In the genomic region with DNA sequence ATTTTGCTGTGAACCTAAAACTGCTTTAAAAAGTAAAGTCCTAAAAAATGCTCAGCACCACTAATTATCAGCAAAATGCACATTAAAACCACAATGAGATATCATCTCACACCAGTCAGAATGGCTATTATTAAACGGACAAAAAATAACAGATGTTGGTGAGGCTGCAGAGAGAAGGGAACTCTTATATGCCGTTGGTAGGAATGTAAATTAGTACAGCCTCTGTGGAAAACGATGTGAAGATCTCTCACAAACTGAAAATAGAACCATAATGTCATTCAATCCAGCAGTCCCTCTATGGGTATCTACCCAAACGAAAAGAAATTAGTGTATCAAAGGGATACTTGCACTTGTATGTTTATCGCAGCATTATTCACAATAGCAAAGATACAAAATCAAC, we compare ENCODE assay signal across 18 cellular contexts. TPM values are rescaled to one million over a fixed set of nuclear protein-coding genes. Genes with fewer than 3 reads are reported as not detected.
DNase-seq lines count a peak whose midpoint lies in the region; ATAC-seq and TF ChIP-seq lines count a peak whose summit lies in the region.
"Had no signal": no experiment of that assay in that cellular context is flagged by ENCODE, and none has a peak within 500 bp of the region (broad histone marks: within the 10 kb centered on the region; RNA-seq: fewer than 3 reads in every experiment).

No MANE protein-coding gene starts in this region.

- no peaks in the 10 kb centered on the region for H4K20me1 ChIP-seq in Loucy (ENCODE audit: insufficient read depth, low read length, poor library complexity, severe bottlenecking)

- no peak overlapping the region for H3K27ac ChIP-seq in upper lobe of left lung

- H3K4me1 ChIP-seq in Loucy (ENCODE audit: insufficient read depth, low read length, poor library complexity, severe bottlenecking), result peaks cover 23% of the 10 kb centered on the region
- H3K4me1 ChIP-seq in upper lobe of left lung, result peaks cover 0 to 5% (median 0%) of the 10 kb centered on the region in 4 donors

- no peaks in the 10 kb centered on the region for H3K9me3 Mint-ChIP-seq in activated naive CD8-positive, alpha-beta T cell (ENCODE audit: low read depth)
- H3K9me3 Mint-ChIP-seq in activated naive CD8-positive, alpha-beta T cell treated with anti-CD3 and anti-CD28 coated beads, Interleukin-2, amount 50 U/mL, for 24 hours, result no peaks in the 10 kb centered on the region
- no peaks in the 10 kb centered on the region for H3K9me3 Mint-ChIP-seq in effector memory CD8-positive, alpha-beta T cell
- H3K9me3 Mint-ChIP-seq in stimulated activated naive B cell treated with anti-CD40 and anti-IgM and Interleukin-4, amounts not matched to agents 10 μg/mL and 1 μg/mL and 100 μg/mL, for 72 hours, result no peaks in the 10 kb centered on the region
- H3K9me3 Mint-ChIP-seq: IgD-negative memory B cell had no signal

- no peak overlapping the region for H3K4me3 Mint-ChIP-seq in activated naive CD8-positive, alpha-beta T cell
- no peak overlapping the region for H3K4me3 Mint-ChIP-seq in activated naive CD8-positive, alpha-beta T cell treated with anti-CD3 and anti-CD28 coated beads, Interleukin-2, amount 50 U/mL, for 24 hours
- H3K4me3 Mint-ChIP-seq in effector memory CD8-positive, alpha-beta T cell, result peak overlapping the region; percentile 67 to 74
- no peak overlapping the region for H3K4me3 Mint-ChIP-seq in stimulated activated naive B cell treated with anti-CD40 and anti-IgM and Interleukin-4, amounts not matched to agents 10 μg/mL and 1 μg/mL and 100 μg/mL, for 72 hours

- H3F3A ChIP-seq in Loucy (ENCODE audit: low read depth), result no peaks in the 10 kb centered on the region

- no peaks in the 10 kb centered on the region for H3K27me3 ChIP-seq in Loucy (ENCODE audit: insufficient read depth, low read length, poor library complexity, severe bottlenecking)
- no peaks in the 10 kb centered on the region for H3K27me3 ChIP-seq in upper lobe of left lung

- no peak for DNase-seq in activated naive CD8-positive, alpha-beta T cell treated with anti-CD3 and anti-CD28 coated beads, Interleukin-2, amount 50 U/mL, for 24 hours
- no peak for DNase-seq in effector memory CD8-positive, alpha-beta T cell
- DNase-seq in stimulated activated naive B cell treated with anti-CD40 and anti-IgM and Interleukin-4, amounts not matched to agents 10 μg/mL and 1 μg/mL and 100 μg/mL, for 72 hours, result no peak
- DNase-seq in T-helper 9 cell, result no peak
- no peak for DNase-seq in upper lobe of left lung
- DNase-seq in NCI-H1092 (lab: John Stamatoyannopoulos, UW), result no peak
- DNase-seq: Calu3, DMS79, GOT3, NCI-H187 treated with DMSO at 0.1 percent for 48 hours, NCI-H345, NCI-H526, OCI-M1, RPMI8226, SIG-M5 had no signal

- H3K27ac Mint-ChIP-seq in activated naive CD8-positive, alpha-beta T cell, result peak overlapping the region; percentile 1
- no peak overlapping the region for H3K27ac Mint-ChIP-seq in activated naive CD8-positive, alpha-beta T cell treated with anti-CD3 and anti-CD28 coated beads, Interleukin-2, amount 50 U/mL, for 24 hours
- H3K27ac Mint-ChIP-seq in effector memory CD8-positive, alpha-beta T cell, result peak overlapping the region; percentile 44 to 93
- peak overlapping the region; percentile 14 for H3K27ac Mint-ChIP-seq in stimulated activated naive B cell treated with anti-CD40 and anti-IgM and Interleukin-4, amounts not matched to agents 10 μg/mL and 1 μg/mL and 100 μg/mL, for 72 hours
- H3K27ac Mint-ChIP-seq: IgD-negative memory B cell had no signal

- TF ChIP-seq EP300 in upper lobe of left lung (IDR thresholded peaks at IDR 0.05), result no peak

- H3K36me3 ChIP-seq in Loucy (ENCODE audit: insufficient read depth, low read length) (no peaks in the 10 kb centered on the region), upper lobe of left lung (no peaks in the 10 kb centered on the region)

- H3K4me3 ChIP-seq in Loucy (ENCODE audit: low read length, poor library complexity, severe bottlenecking), result peak overlapping the region; percentile 62
- H3K4me3 ChIP-seq in upper lobe of left lung, result no peak overlapping the region

- no peaks in the 10 kb centered on the region for H3K36me3 Mint-ChIP-seq in activated naive CD8-positive, alpha-beta T cell
- no peaks in the 10 kb centered on the region for H3K36me3 Mint-ChIP-seq in activated naive CD8-positive, alpha-beta T cell treated with anti-CD3 and anti-CD28 coated beads, Interleukin-2, amount 50 U/mL, for 24 hours (ENCODE audit: low read depth)
- peaks cover 4% of the 10 kb centered on the region for H3K36me3 Mint-ChIP-seq in effector memory CD8-positive, alpha-beta T cell (ENCODE audit: insufficient read depth)
- H3K36me3 Mint-ChIP-seq in stimulated activated naive B cell treated with anti-CD40 and anti-IgM and Interleukin-4, amounts not matched to agents 10 μg/mL and 1 μg/mL and 100 μg/mL, for 72 hours, result no peaks in the 10 kb centered on the region
- H3K36me3 Mint-ChIP-seq: IgD-negative memory B cell had no signal

- 48 to 51% methylated on average over 5 of the region's 5 CpGs for WGBS in upper lobe of left lung, 2 donors

- no peaks in the 10 kb centered on the region for H3K79me2 ChIP-seq in Loucy (ENCODE audit: insufficient read depth, low read length)

- no peak for ATAC-seq in activated naive CD8-positive, alpha-beta T cell treated with anti-CD3 and anti-CD28 coated beads, Interleukin-2, amount 50 U/mL, for 24 hours
- ATAC-seq in effector memory CD8-positive, alpha-beta T cell (replicated peaks), result no peak
- no peak for ATAC-seq in stimulated activated naive B cell treated with anti-CD40 and anti-IgM and Interleukin-4, amounts not matched to agents 10 μg/mL and 1 μg/mL and 100 μg/mL, for 72 hours (replicated peaks)
- ATAC-seq in upper lobe of left lung (ENCODE audit: low FRiP score in 2 of 2), result no peak

- peak overlapping the region; percentile 68 for H3K4me2 ChIP-seq in Loucy (ENCODE audit: low read depth, low read length, poor library complexity, severe bottlenecking)

- peak overlapping the region; percentile 46 for H3K9ac ChIP-seq in Loucy (ENCODE audit: low read depth, low read length, poor library complexity, severe bottlenecking)

- no peaks in the 10 kb centered on the region for H3K9me2 ChIP-seq in Loucy (replicated peaks; ENCODE audit: low read depth, low read length)

- H3K9me3 ChIP-seq in Loucy (ENCODE audit: insufficient read depth, low read depth, low read length) (no peaks in the 10 kb centered on the region), upper lobe of left lung (no peaks in the 10 kb centered on the region)

- peaks cover 51% of the 10 kb centered on the region for H3K4me1 Mint-ChIP-seq in activated naive CD8-positive, alpha-beta T cell (ENCODE audit: low read depth)
- H3K4me1 Mint-ChIP-seq in activated naive CD8-positive, alpha-beta T cell treated with anti-CD3 and anti-CD28 coated beads, Interleukin-2, amount 50 U/mL, for 24 hours, result peaks cover 31% of the 10 kb centered on the region
- peaks cover 20 to 24% of the 10 kb centered on the region in 2 donors for H3K4me1 Mint-ChIP-seq in effector memory CD8-positive, alpha-beta T cell (ENCODE audit: low read depth in 2 of 2)
- peaks cover 8 to 11% of the 10 kb centered on the region in 2 donors for H3K4me1 Mint-ChIP-seq in stimulated activated naive B cell treated with anti-CD40 and anti-IgM and Interleukin-4, amounts not matched to agents 10 μg/mL and 1 μg/mL and 100 μg/mL, for 72 hours

- TF ChIP-seq POLR2A in upper lobe of left lung (IDR thresholded peaks at IDR 0.05), result no peak

- no peak for TF ChIP-seq CTCF in Loucy (conservative IDR thresholded peaks at IDR 0.05; ENCODE audit: low read length)
- TF ChIP-seq CTCF in upper lobe of left lung (IDR thresholded peaks at IDR 0.05), result no peak

- no peaks in the 10 kb centered on the region for H3K27me3 Mint-ChIP-seq in activated naive CD8-positive, alpha-beta T cell
- no peaks in the 10 kb centered on the region for H3K27me3 Mint-ChIP-seq in activated naive CD8-positive, alpha-beta T cell treated with anti-CD3 and anti-CD28 coated beads, Interleukin-2, amount 50 U/mL, for 24 hours
- H3K27me3 Mint-ChIP-seq in effector memory CD8-positive, alpha-beta T cell, result no peaks in the 10 kb centered on the region
- peaks cover 4 to 11% of the 10 kb centered on the region in 2 donors for H3K27me3 Mint-ChIP-seq in stimulated activated naive B cell treated with anti-CD40 and anti-IgM and Interleukin-4, amounts not matched to agents 10 μg/mL and 1 μg/mL and 100 μg/mL, for 72 hours

- H2AFZ ChIP-seq in Loucy (ENCODE audit: low read length), result 0 out of 2 replicates have a peak overlapping the region, but pooled peaks have one; percentile 5

RNA-seq across cellular contexts. Expression of a gene that starts 9.8 kb away (rescaled TPM):
- 10 to 100 TPM; 16.2 to 43.0 (median 26.2) TPM for total RNA-seq in upper lobe of left lung

Comparison
In these comparisons a context has a peak if more than half of its experiments do, and no peak if none do; other contexts are left out.
1. H3K4me3 Mint-ChIP-seq: peak in effector memory CD8-positive, alpha-beta T cell (2 of 2); none in activated naive CD8-positive, alpha-beta T cell (single experiment), activated naive CD8-positive, alpha-beta T cell treated with anti-CD3 and anti-CD28 coated beads, Interleukin-2, amount 50 U/mL, for 24 hours (single experiment) and stimulated activated naive B cell treated with anti-CD40 and anti-IgM and Interleukin-4, amounts not matched to agents 10 μg/mL and 1 μg/mL and 100 μg/mL, for 72 hours (0 of 2).